Comparison of ENCODE assay signal across 1 cellular context in the genomic region with DNA sequence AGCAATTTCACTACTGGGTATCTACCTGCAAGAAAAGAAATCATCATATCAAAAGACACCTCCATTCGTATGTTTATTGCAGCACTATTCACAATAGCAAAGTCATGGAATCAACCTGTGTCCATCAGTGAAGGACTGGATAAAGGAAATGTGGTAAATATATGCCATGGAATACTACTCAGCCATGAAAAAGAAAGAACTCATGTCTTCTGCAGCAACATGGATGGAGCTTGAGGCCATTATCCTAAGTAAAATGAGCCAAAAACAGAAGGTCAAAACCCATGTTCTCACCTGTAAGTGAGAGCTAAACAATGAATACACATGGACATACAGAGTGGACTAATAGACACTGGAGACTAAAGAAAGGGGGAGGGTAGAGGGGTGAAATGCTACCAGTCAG.
TF ChIP-seq lines count a peak whose summit lies in the region.

No MANE protein-coding gene starts in this region.

TF ChIP-seq in SK-N-SH, 30 proteins besides CTCF, POLR2A, EP300 and RAD21 (continued from another document):
- TF ChIP-seq IRF3 (IDR thresholded peaks at IDR 0.05; ENCODE audit: low read depth, low read length) = no peak
- no peak for TF ChIP-seq PBX3 (IDR thresholded peaks at IDR 0.05)
- no peak for TF ChIP-seq RFX5 (IDR thresholded peaks at IDR 0.05; ENCODE audit: low read length)
- TF ChIP-seq TAF1 (IDR thresholded peaks at IDR 0.05; ENCODE audit: borderline replicate concordance, low read depth, low read length) = no peak
